Comparison of ENCODE assay signal across 19 cellular contexts in the genomic region with DNA sequence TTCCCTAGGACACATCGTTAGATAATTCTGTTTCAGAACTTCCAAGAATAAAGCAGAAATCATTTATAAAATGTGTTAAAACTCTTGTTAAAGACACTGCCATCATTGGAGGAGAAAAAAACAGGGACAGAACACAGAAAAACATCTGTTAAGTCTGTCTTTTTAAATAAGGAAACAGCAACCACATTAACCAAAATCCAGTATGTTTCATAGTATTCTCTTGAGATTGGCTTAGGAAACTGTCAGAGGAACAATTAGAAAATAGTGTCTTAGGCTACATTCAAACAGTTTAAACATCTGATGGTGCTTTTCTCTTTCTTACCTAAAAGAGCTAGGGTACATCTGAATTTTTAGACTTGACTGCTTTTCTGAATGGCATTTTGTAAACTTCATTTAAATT.
DNase-seq lines count a peak whose midpoint lies in the region; ATAC-seq, FAIRE-seq and TF ChIP-seq lines count a peak whose summit lies in the region.
"Had no signal": no experiment of that assay in that cellular context is flagged by ENCODE, and none has a peak within 500 bp of the region (broad histone marks: within the 10 kb centered on the region; RNA-seq: fewer than 3 reads in every experiment).

No MANE protein-coding gene starts in this region.

- intact Hi-C loops in adrenal gland (cut with DNase I) (no loop called here), gastrocnemius medialis (cut with DNase I; ENCODE audit: low total_unique reads) (no loop called here), PC-9 (cut with micrococcal nuclease; ENCODE audit: unreplicated experiment) (no loop called here)

- H3F3A ChIP-seq in PC-9 (ENCODE audit: insufficient read depth, low read depth) = no peaks in the 10 kb centered on the region

- TF ChIP-seq CTCF in fibroblast of mammary gland (conservative IDR thresholded peaks at IDR 0.05; ENCODE audit: control insufficient read depth, insufficient read depth, low read depth, low read length) = no peak
- TF ChIP-seq CTCF in adrenal gland (IDR thresholded peaks at IDR 0.05) = no peak
- no peak for TF ChIP-seq CTCF in gastrocnemius medialis (IDR thresholded peaks at IDR 0.05 in 4 of 5, conservative IDR thresholded peaks at IDR 0.05 in 1 of 5)
- no peak for TF ChIP-seq CTCF in PC-9 (conservative IDR thresholded peaks at IDR 0.05)

- H2AFZ ChIP-seq in PC-9 = no peak overlapping the region

- in situ Hi-C loops in gastrocnemius medialis (cut with MboI; ENCODE audit: low sequenced_read_pairs in 4 of 4) = no loop called here

- no peaks in the 10 kb centered on the region for H3K79me2 ChIP-seq in PC-9 (ENCODE audit: low read depth)

- peak overlapping the region; percentile 14 for H3K9ac ChIP-seq in skeletal muscle satellite cell (ENCODE audit: low read depth, low read length)

- DNase-seq in GM12892 (ENCODE audit: insufficient read length) (no peak), NAMALWA (ENCODE audit: low spot score) (peak; percentile 7), fibroblast of mammary gland (ENCODE audit: low read depth) (peak; percentile 14), adrenal gland (no peak), gastrocnemius medialis (no peak), PC-9 (no peak)
- DNase-seq: ACHN; Calu3; CD4-positive, alpha-beta T cell; DMS53; H7; Karpas-422; NCI-H1417; NCI-H187 treated with DMSO at 0.1 percent for 48 hours; NCI-H2227 treated with DMSO at 0.1 percent for 48 hours; NCI-H510A treated with DMSO at 0.1 percent for 48 hours had no signal

- H3K27ac ChIP-seq in adrenal gland = no peak overlapping the region
- H3K27ac ChIP-seq in gastrocnemius medialis = no peak overlapping the region
- H3K27ac ChIP-seq in PC-9 = no peak overlapping the region

- peaks cover 15% of the 10 kb centered on the region for H3K36me3 ChIP-seq in skeletal muscle satellite cell (ENCODE audit: insufficient read depth, low read length)
- H3K36me3 ChIP-seq in adrenal gland (replicated peaks in 1 of 2) = no peaks in the 10 kb centered on the region
- H3K36me3 ChIP-seq in gastrocnemius medialis = no peaks in the 10 kb centered on the region
- H3K36me3 ChIP-seq in PC-9 (ENCODE audit: low read depth) = no peaks in the 10 kb centered on the region; the same call in 1 of the 2 replicates

- H3K27me3 ChIP-seq in skeletal muscle satellite cell (ENCODE audit: control insufficient read depth, insufficient read depth, low read length) = no peaks in the 10 kb centered on the region
- no peaks in the 10 kb centered on the region for H3K27me3 ChIP-seq in adrenal gland
- no peaks in the 10 kb centered on the region for H3K27me3 ChIP-seq in gastrocnemius medialis
- H3K27me3 ChIP-seq in PC-9 (ENCODE audit: insufficient read depth, low read depth) = no peaks in the 10 kb centered on the region

- no peaks in the 10 kb centered on the region for H4K20me1 ChIP-seq in PC-9 (ENCODE audit: insufficient read depth)

- ATAC-seq in gastrocnemius medialis (no peak), HG03565 (IDR thresholded peaks at IDR 0.05; ENCODE audit: unreplicated experiment) (no peak)
- ATAC-seq: Panc1 had no signal

- peak; percentile 63 for FAIRE-seq in GM12892 (lab: Jason Lieb, UNC)

- H3K9me3 ChIP-seq in skeletal muscle satellite cell (replicated peaks; ENCODE audit: low read length) (no peaks in the 10 kb centered on the region), adrenal gland (replicated peaks in 1 of 3) (no peaks in the 10 kb centered on the region), gastrocnemius medialis (no peaks in the 10 kb centered on the region), PC-9 (ENCODE audit: insufficient read depth, low read depth) (no peaks in the 10 kb centered on the region)

- BruUV-seq in PC-9 (replicated peaks; lab: Mats Ljungman, UMichigan) = no TSS peak

- POLR2A ChIA-PET in PC-9 (lab: Charles Lee; ENCODE audit: unreplicated experiment) = no interaction called here

- TF ChIP-seq POLR2A in GM12892 (IDR thresholded peaks at IDR 0.05; ENCODE audit: low read depth, low read length) (no peak), adrenal gland (IDR thresholded peaks at IDR 0.05) (no peak), gastrocnemius medialis (IDR thresholded peaks at IDR 0.05) (no peak)

- CTCF ChIA-PET in PC-9 (lab: Charles Lee) = no interaction called here

- 84 to 94% (median 91%) methylated on average over 1 of the region's 1 CpG for WGBS in adrenal gland, 4 donors

- H3K4me1 ChIP-seq in skeletal muscle satellite cell (ENCODE audit: control insufficient read depth, insufficient read depth, low read length) (peaks cover 14% of the 10 kb centered on the region), adrenal gland (replicated peaks in 1 of 2) (peaks cover 4 to 8% of the 10 kb centered on the region in 2 donors), gastrocnemius medialis (no peaks in the 10 kb centered on the region), PC-9 (replicated peaks; ENCODE audit: insufficient read depth) (no peaks in the 10 kb centered on the region)

- no peak overlapping the region for H3K4me3 ChIP-seq in fibroblast of mammary gland (ENCODE audit: control insufficient read depth, low read depth, low read length)
- no peak overlapping the region for H3K4me3 ChIP-seq in skeletal muscle satellite cell (ENCODE audit: low read length)
- H3K4me3 ChIP-seq in adrenal gland = no peak overlapping the region
- H3K4me3 ChIP-seq in gastrocnemius medialis = no peak overlapping the region
- H3K4me3 ChIP-seq in PC-9 = no peak overlapping the region

- H3K4me2 ChIP-seq in skeletal muscle satellite cell (ENCODE audit: low read length) (no peak overlapping the region), PC-9 (no peak overlapping the region)

- no peaks in the 10 kb centered on the region for H3K9me2 ChIP-seq in PC-9 (ENCODE audit: insufficient read depth)

Comparison
In these comparisons a context has a peak if more than half of its experiments do, and no peak if none do; other contexts are left out.
1. DNase-seq: peak in NAMALWA (single experiment) and fibroblast of mammary gland (single experiment); none in GM12892 (single experiment), adrenal gland (0 of 7), gastrocnemius medialis (0 of 2) and PC-9 (0 of 2).